10 cellular contexts compared by ENCODE assay signal in the genomic region with DNA sequence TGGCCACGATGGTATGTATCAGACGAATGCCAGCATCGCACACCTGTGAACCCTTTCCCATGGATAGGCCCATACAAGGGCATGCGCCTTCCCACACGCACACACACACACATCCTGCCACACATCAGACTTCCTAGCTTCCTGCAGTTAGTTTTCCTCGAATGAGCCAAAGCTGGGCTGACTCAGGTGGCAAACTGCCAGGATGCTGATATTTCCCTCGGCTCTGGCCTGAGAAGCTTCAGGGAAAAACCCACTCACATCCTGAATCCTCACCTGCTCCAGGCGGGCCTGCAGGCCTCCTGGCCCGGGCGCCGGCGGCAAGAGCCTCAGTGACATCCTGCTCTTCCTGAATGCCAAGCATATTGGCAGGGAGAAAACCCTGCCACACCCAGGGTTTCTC. TPM values are rescaled to one million over a fixed set of nuclear protein-coding genes. Genes with fewer than 3 reads are reported as not detected.
A peak's percentile ranks its signal among the peaks of the same experiment; 100 is the strongest.
DNase-seq lines count a peak whose midpoint lies in the region; ATAC-seq, FAIRE-seq and TF ChIP-seq lines count a peak whose summit lies in the region.
"Had no signal": no experiment of that assay in that cellular context is flagged by ENCODE, and none has a peak within 500 bp of the region (broad histone marks: within the 10 kb centered on the region; RNA-seq: fewer than 3 reads in every experiment).

No MANE protein-coding gene starts in this region.

- no peak overlapping the region for H3K4me2 ChIP-seq in HepG2 (ENCODE audit: low read depth, low read length)

- H3K9ac ChIP-seq in liver (ENCODE audit: low read depth in 1 of 2, low read length in 2 of 2), result no peak overlapping the region
- H3K9ac ChIP-seq in HepG2 (ENCODE audit: insufficient read depth, low read depth, low read length), result no peak overlapping the region

- no peaks in the 10 kb centered on the region for H4K20me1 ChIP-seq in HepG2 (ENCODE audit: insufficient read depth, low read length)

- TF ChIP-seq CTCF in liver (IDR thresholded peaks at IDR 0.05; ENCODE audit: low read depth, low read length, missing input control) (no peak), HepG2 (CRISPR knock-in tag; IDR thresholded peaks at IDR 0.05) (no peak), breast epithelium (IDR thresholded peaks at IDR 0.05) (no peak)

- no peaks in the 10 kb centered on the region for H3K4me1 ChIP-seq in liver (ENCODE audit: control insufficient read depth in 4 of 4, insufficient read depth in 4 of 4, low read length in 3 of 4)
- peaks cover 12% of the 10 kb centered on the region for H3K4me1 ChIP-seq in HepG2 (ENCODE audit: insufficient read depth, low read length)
- no peaks in the 10 kb centered on the region for H3K4me1 ChIP-seq in breast epithelium

- no peaks in the 10 kb centered on the region for H3K9me3 ChIP-seq in liver (ENCODE audit: control insufficient read depth in 4 of 4, low read length in 3 of 4)
- no peaks in the 10 kb centered on the region for H3K9me3 ChIP-seq in HepG2 (ENCODE audit: low read length)
- no peaks in the 10 kb centered on the region for H3K9me3 ChIP-seq in breast epithelium

- TF ChIP-seq RAD21 in liver (IDR thresholded peaks at IDR 0.05), result peak in 1 of 2 donors; percentile 20
- TF ChIP-seq RAD21 in HepG2 (CRISPR knock-in tag; IDR thresholded peaks at IDR 0.05), result no peak

- intact Hi-C loops in HepG2 (cut with micrococcal nuclease; ENCODE audit: unreplicated experiment) (no loop called here), breast epithelium (cut with DNase I; ENCODE audit: low total_unique reads) (no loop called here)

- ATAC-seq in HepG2 (no peak), left lobe of liver (peak; percentile 60), HG02623 (IDR thresholded peaks at IDR 0.05; ENCODE audit: unreplicated experiment) (no peak), GM18498 (IDR thresholded peaks at IDR 0.05; ENCODE audit: unreplicated experiment) (no peak), GM21367 (IDR thresholded peaks at IDR 0.05; ENCODE audit: unreplicated experiment) (no peak)

- H3K4me3 ChIP-seq in liver (ENCODE audit: low read depth in 1 of 3, low read length in 3 of 3), result no peak overlapping the region
- no peak overlapping the region for H3K4me3 ChIP-seq in HepG2 (replicated peaks in 1 of 3; ENCODE audit: insufficient read depth in 1 of 3, low read depth in 2 of 3, low read length in 3 of 3)
- no peak overlapping the region for H3K4me3 ChIP-seq in breast epithelium
- H3K4me3 ChIP-seq: cardiac muscle cell had no signal

- DNase-seq in HepG2 (ENCODE audit: low spot score), result no peak
- DNase-seq in breast epithelium (ENCODE audit: low spot score in 2 of 2), result peak; percentile 64 to 67
- DNase-seq in left lobe of liver (ENCODE audit: low spot score), result peak; percentile 58
- DNase-seq in erythroblast (lab: John Stamatoyannopoulos, UW), result no peak
- DNase-seq: DND-41 had no signal

- no peak for TF ChIP-seq POLR2A in HepG2 (IDR thresholded peaks at IDR 0.05; ENCODE audit: insufficient read depth in 1 of 2, low read depth in 2 of 2, low read length in 2 of 2)
- no peak for TF ChIP-seq POLR2A in breast epithelium (IDR thresholded peaks at IDR 0.05)
- TF ChIP-seq POLR2A in erythroblast (IDR thresholded peaks at IDR 0.05; ENCODE audit: low read length), result no peak

- FAIRE-seq in HepG2 (lab: Jason Lieb, UNC), result no peak

- 70% methylated on average over 12 of the region's 12 CpGs for WGBS in liver
- WGBS in HepG2 (ENCODE audit: low lambda C conversion rate), result 15% methylated on average over 4 of the region's 12 CpGs

- no peak overlapping the region for H2AFZ ChIP-seq in HepG2 (ENCODE audit: low read length)

- CTCF ChIA-PET in HepG2 (lab: Yijun Ruan, JAX; ENCODE audit: low intra/inter-chr PET ratio, low total read pairs), result no interaction called here

- POLR2A ChIA-PET in HepG2 (lab: Yijun Ruan, JAX), result no interaction called here

- TF ChIP-seq EP300 in HepG2 (IDR thresholded peaks at IDR 0.05; ENCODE audit: low read depth in 2 of 2, low read length in 2 of 2) (no peak), HepG2 (CRISPR knock-in tag; IDR thresholded peaks at IDR 0.05; ENCODE audit: borderline replicate concordance) (no peak)

- in situ Hi-C loops in HepG2 (cut with HindIII; ENCODE audit: extremely low pct_ligation_motif_present, low pct_unique_long_range_greater_than_20kb), result no loop called here

- no peaks in the 10 kb centered on the region for H3K79me2 ChIP-seq in HepG2 (ENCODE audit: insufficient read depth, low read length)

- no TSS peak for BruUV-seq in HepG2 (replicated peaks; lab: Mats Ljungman, UMichigan)

- no peaks in the 10 kb centered on the region for H3K36me3 ChIP-seq in liver (ENCODE audit: control insufficient read depth in 4 of 4, insufficient read depth in 3 of 4, low read depth in 1 of 4, low read length in 3 of 4)
- H3K36me3 ChIP-seq in HepG2 (replicated peaks in 1 of 2; ENCODE audit: control insufficient read depth in 1 of 2, insufficient read depth in 2 of 2, low read length in 2 of 2), result no peaks in the 10 kb centered on the region
- H3K36me3 ChIP-seq in breast epithelium, result no peaks in the 10 kb centered on the region
- H3K36me3 ChIP-seq: cardiac muscle cell had no signal

- H3K27me3 ChIP-seq in liver (ENCODE audit: control insufficient read depth in 4 of 4, insufficient read depth in 4 of 4, low read length in 3 of 4) (no peaks in the 10 kb centered on the region), HepG2 (ENCODE audit: control insufficient read depth in 1 of 2, insufficient read depth in 2 of 2, low read length in 2 of 2) (peaks cover 2% of the 10 kb centered on the region in 2 experiments; a peak in 1 of 5 replicates), breast epithelium (no peaks in the 10 kb centered on the region)
- H3K27me3 ChIP-seq: cardiac muscle cell had no signal

- peak overlapping the region in 1 of 2 donors; percentile 12 for H3K27ac ChIP-seq in liver (ENCODE audit: low read depth in 1 of 2, low read length in 2 of 2)
- H3K27ac ChIP-seq in HepG2 (ENCODE audit: extremely low read length, insufficient read depth, low read length), result no peak overlapping the region
- H3K27ac ChIP-seq in breast epithelium, result peak overlapping the region; percentile 52 to 61
- H3K27ac ChIP-seq: cardiac muscle cell had no signal

TF ChIP-seq in liver, 16 proteins besides CTCF, POLR2A, EP300 and RAD21:
- TF ChIP-seq NR2F2 (IDR thresholded peaks at IDR 0.05) (peak; percentile 54), GABPA (IDR thresholded peaks at IDR 0.05 in 1 of 2, conservative IDR thresholded peaks at IDR 0.05 in 1 of 2) (no peak), SP1 (IDR thresholded peaks at IDR 0.05) (peak; percentile 7), HNF4A (conservative IDR thresholded peaks at IDR 0.05) (no peak), YY1 (IDR thresholded peaks at IDR 0.05) (no peak), FOXA1 (IDR thresholded peaks at IDR 0.05) (no peak), JUND (IDR thresholded peaks at IDR 0.05) (no peak), EGR1 (IDR thresholded peaks at IDR 0.05; ENCODE audit: low read depth in 2 of 2) (no peak), HNF4G (IDR thresholded peaks at IDR 0.05) (no peak)
- TF ChIP-seq, protein P1, sequence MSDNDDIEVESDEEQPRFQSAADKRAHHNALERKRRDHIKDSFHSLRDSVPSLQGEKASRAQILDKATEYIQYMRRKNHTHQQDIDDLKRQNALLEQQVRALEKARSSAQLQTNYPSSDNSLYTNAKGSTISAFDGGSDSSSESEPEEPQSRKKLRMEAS (IDR thresholded peaks at IDR 0.05), result no peak

TF ChIP-seq in HepG2, 621 proteins besides CTCF, POLR2A, EP300 and RAD21:
- TF ChIP-seq CHD2 (IDR thresholded peaks at IDR 0.05; ENCODE audit: low read depth, low read length) (no peak), FOXM1 (CRISPR knock-in tag; IDR thresholded peaks at IDR 0.05) (no peak), ZKSCAN8 (CRISPR knock-in tag; IDR thresholded peaks at IDR 0.05; ENCODE audit: borderline replicate concordance) (no peak), CENPX (CRISPR knock-in tag; IDR thresholded peaks at IDR 0.05) (no peak), SOX6 (IDR thresholded peaks at IDR 0.05) (no peak), SOX6 (CRISPR knock-in tag; IDR thresholded peaks at IDR 0.05) (no peak), HOXA7 (CRISPR knock-in tag; IDR thresholded peaks at IDR 0.05) (no peak), ZBTB21 (CRISPR knock-in tag; IDR thresholded peaks at IDR 0.05) (no peak)

RNA-seq across cellular contexts. Expression of a gene that starts 22.4 kb away (rescaled TPM):
- total RNA-seq in liver (100 to 1,000 TPM; 146 to 156 TPM), HepG2 (2016; rRNA removed; fragmentation: Illumina TruSeq; extraction: Trizol) (238 and 346 TPM in 2 replicates), breast epithelium (100 to 1,000 TPM; 186 to 332 (median 237) TPM), left lobe of liver (153 TPM)
- polyA plus RNA-seq in liver (100 to 1,000 TPM; 176 to 517 TPM), HepG2 (2011; rRNA removed) (80.5 and 110 TPM in 2 replicates)
- 29.6 and 47.4 TPM in 2 replicates for total RNA-seq in HepG2 (2016; cell fraction: cytosol; rRNA removed; fragmentation: Illumina TruSeq; extraction: Trizol; ENCODE audit: low read depth)
- 242 and 366 TPM in 2 replicates for total RNA-seq in HepG2 (2016; cell fraction: insoluble cytoplasmic fraction; rRNA removed; fragmentation: Illumina TruSeq; extraction: Trizol)
- 98.2 and 111 TPM in 2 replicates for total RNA-seq in HepG2 (2016; cell fraction: membrane; rRNA removed; fragmentation: Illumina TruSeq; extraction: Trizol)
- total RNA-seq in HepG2 (2016; cell fraction: nucleus; rRNA removed; fragmentation: Illumina TruSeq; extraction: Trizol), result 91.7 and 108 TPM in 2 replicates
- 96.0 and 112 TPM in 2 replicates for polyA plus RNA-seq in HepG2 (2011; cell fraction: cytosol; rRNA removed)
- 50.1 and 52.3 TPM in 2 replicates for polyA plus RNA-seq in HepG2 (2011; cell fraction: nucleus; rRNA removed)
- 119 and 120 TPM in 2 replicates for polyA plus RNA-seq in HepG2 (2012)
- 40.5 and 51.9 TPM in 2 replicates for polyA plus RNA-seq in HepG2 (2016; cell fraction: cytosol; fragmentation: Illumina TruSeq; extraction: Trizol; ENCODE audit: low read depth)
- polyA plus RNA-seq in HepG2 (2016; cell fraction: insoluble cytoplasmic fraction; fragmentation: Illumina TruSeq; extraction: Trizol; ENCODE audit: low read depth), result 366 and 395 TPM in 2 replicates
- polyA plus RNA-seq in HepG2 (2016; cell fraction: membrane; fragmentation: Illumina TruSeq; extraction: Trizol; ENCODE audit: low read depth), result 92.6 and 101 TPM in 2 replicates
- polyA plus RNA-seq in HepG2 (2016; cell fraction: nucleus; fragmentation: Illumina TruSeq; extraction: Trizol; ENCODE audit: insufficient read depth, low read depth), result 160 and 164 TPM in 2 replicates
- polyA minus RNA-seq in HepG2 (2011; rRNA and poly(A)+ RNA removed; ENCODE audit: low replicate concordance), result 189 and 213 TPM in 2 replicates
- polyA minus RNA-seq in HepG2 (2011; cell fraction: cytosol; rRNA and poly(A)+ RNA removed), result 93.2 and 109 TPM in 2 replicates
- polyA minus RNA-seq in HepG2 (2011; cell fraction: nucleus; rRNA and poly(A)+ RNA removed), result 128 and 155 TPM in 2 replicates

Comparison
In these comparisons a context has a peak if more than half of its experiments do, and no peak if none do; other contexts are left out.
1. DNase-seq: peak in breast epithelium (2 of 2) and left lobe of liver (single experiment); none in HepG2 (single experiment) and erythroblast (0 of 2).